In the genomic region with DNA sequence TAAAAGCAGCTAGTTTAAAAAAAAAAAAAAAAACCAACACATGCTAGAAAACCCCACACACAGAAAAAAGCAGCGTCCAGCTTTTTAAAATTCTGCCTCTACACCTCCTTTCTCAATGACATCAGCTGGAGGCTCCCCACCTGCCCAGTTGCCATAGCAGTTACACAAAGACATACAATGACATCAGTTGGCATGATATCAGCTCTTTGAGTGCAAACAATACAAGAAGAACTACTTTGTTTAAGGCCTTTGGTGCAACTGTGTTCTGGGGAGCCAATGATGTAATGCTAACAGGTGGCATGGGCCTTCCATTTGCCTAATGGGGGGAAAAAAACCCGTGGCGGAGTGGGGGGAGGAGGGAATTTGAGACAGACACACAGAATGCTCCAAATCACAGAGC, we compare ENCODE assay signal across 8 cellular contexts. TPM values are rescaled to one million over a fixed set of nuclear protein-coding genes. Genes with fewer than 3 reads are reported as not detected.
DNase-seq lines count a peak whose midpoint lies in the region; ATAC-seq and FAIRE-seq lines count a peak whose summit lies in the region.

No MANE protein-coding gene starts in this region.

- DNase-seq in activated CD8-positive, alpha-beta memory T cell treated with anti-CD3 and anti-CD28 coated beads for 1 hour (ENCODE audit: extremely low read depth in 1 of 2, low read depth in 1 of 2), result peak; percentile 21 to 22
- no peak for DNase-seq in activated CD8-positive, alpha-beta memory T cell treated with anti-CD3 and anti-CD28 coated beads for 24 hours
- DNase-seq in NCI-H748 treated with DMSO at 0.1 percent for 48 hours (lab: John Stamatoyannopoulos, UW) (peak; percentile 84), amniotic stem cell (lab: John Stamatoyannopoulos, UW) (no peak)
- DNase-seq in activated naive CD8-positive, alpha-beta T cell treated with anti-CD3 and anti-CD28 coated beads for 36 hours, result peak; percentile 22
- peak; percentile 27 for DNase-seq in stimulated activated naive CD4-positive, alpha-beta T cell treated with Interleukin-2 at 50 U/mL for 16 hours (lab: John Stamatoyannopoulos, UW)

- peaks cover 48% of the 10 kb centered on the region for H3K36me3 Mint-ChIP-seq in activated naive CD8-positive, alpha-beta T cell treated with anti-CD3 and anti-CD28 coated beads for 36 hours

- H3K4me3 Mint-ChIP-seq in activated naive CD8-positive, alpha-beta T cell treated with anti-CD3 and anti-CD28 coated beads for 36 hours, result no peak overlapping the region

- peak; percentile 94 for FAIRE-seq in islet of Langerhans (lab: Jason Lieb, UNC)

- peak; percentile 33 for ATAC-seq in HG03378 (IDR thresholded peaks at IDR 0.05; ENCODE audit: unreplicated experiment)

- H3K4me1 Mint-ChIP-seq in activated naive CD8-positive, alpha-beta T cell treated with anti-CD3 and anti-CD28 coated beads for 36 hours, result peaks cover 58% of the 10 kb centered on the region

- H3K27me3 Mint-ChIP-seq in activated naive CD8-positive, alpha-beta T cell treated with anti-CD3 and anti-CD28 coated beads for 36 hours, result no peaks in the 10 kb centered on the region

- no peaks in the 10 kb centered on the region for H3K9me3 Mint-ChIP-seq in activated naive CD8-positive, alpha-beta T cell treated with anti-CD3 and anti-CD28 coated beads for 36 hours

- H3K27ac Mint-ChIP-seq in activated naive CD8-positive, alpha-beta T cell treated with anti-CD3 and anti-CD28 coated beads for 36 hours, result peak overlapping the region; percentile 90

RNA-seq across cellular contexts. Expression of a gene that starts 32.9 kb away (rescaled TPM):
- total RNA-seq in activated naive CD8-positive, alpha-beta T cell treated with anti-CD3 and anti-CD28 coated beads for 36 hours, result 10 to 100 TPM; 32.7 to 33.0 TPM

Comparison
In these comparisons a context has a peak if more than half of its experiments do, and no peak if none do; other contexts are left out.
1. DNase-seq: peak in activated CD8-positive, alpha-beta memory T cell treated with anti-CD3 and anti-CD28 coated beads for 1 hour (2 of 2), NCI-H748 treated with DMSO at 0.1 percent for 48 hours (single experiment), activated naive CD8-positive, alpha-beta T cell treated with anti-CD3 and anti-CD28 coated beads for 36 hours (single experiment) and stimulated activated naive CD4-positive, alpha-beta T cell treated with Interleukin-2 at 50 U/mL for 16 hours (single experiment); none in activated CD8-positive, alpha-beta memory T cell treated with anti-CD3 and anti-CD28 coated beads for 24 hours (single experiment) and amniotic stem cell (single experiment).